1 cellular context compared by ENCODE assay signal in genomic region chr14:54127526-54127925, GRCh38.
TF ChIP-seq lines count a peak whose summit lies in the region.

No MANE protein-coding gene starts in this region.

TF ChIP-seq in IMR-90, 13 proteins besides CTCF, POLR2A, EP300 and RAD21:
- no peak for TF ChIP-seq ELK1 (IDR thresholded peaks at IDR 0.05; ENCODE audit: borderline replicate concordance, low read depth, low read length)
- TF ChIP-seq MAFK (IDR thresholded peaks at IDR 0.05; ENCODE audit: low read depth, low read length), result no peak
- no peak for TF ChIP-seq CHD1 (IDR thresholded peaks at IDR 0.05; ENCODE audit: low read depth, low read length)
- no peak for TF ChIP-seq MAZ (IDR thresholded peaks at IDR 0.05; ENCODE audit: borderline replicate concordance, low read depth, low read length)
- TF ChIP-seq RFX5 (IDR thresholded peaks at IDR 0.05; ENCODE audit: low read depth, low read length), result no peak
- no peak for TF ChIP-seq MXI1 (IDR thresholded peaks at IDR 0.05; ENCODE audit: borderline replicate concordance, low read depth, low read length)
- no peak for TF ChIP-seq FOS (IDR thresholded peaks at IDR 0.05; ENCODE audit: low read depth, low read length)
- TF ChIP-seq BHLHE40 (IDR thresholded peaks at IDR 0.05; ENCODE audit: low read depth, low read length), result no peak
- TF ChIP-seq, protein P1, sequence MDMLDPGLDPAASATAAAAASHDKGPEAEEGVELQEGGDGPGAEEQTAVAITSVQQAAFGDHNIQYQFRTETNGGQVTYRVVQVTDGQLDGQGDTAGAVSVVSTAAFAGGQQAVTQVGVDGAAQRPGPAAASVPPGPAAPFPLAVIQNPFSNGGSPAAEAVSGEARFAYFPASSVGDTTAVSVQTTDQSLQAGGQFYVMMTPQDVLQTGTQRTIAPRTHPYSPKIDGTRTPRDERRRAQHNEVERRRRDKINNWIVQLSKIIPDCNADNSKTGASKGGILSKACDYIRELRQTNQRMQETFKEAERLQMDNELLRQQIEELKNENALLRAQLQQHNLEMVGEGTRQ (IDR thresholded peaks at IDR 0.05; ENCODE audit: low read depth, low read length), result no peak
TF ChIP-seq in IMR-90: peak in this region for 0.
